25 cellular contexts compared by ENCODE assay signal in the genomic region with DNA sequence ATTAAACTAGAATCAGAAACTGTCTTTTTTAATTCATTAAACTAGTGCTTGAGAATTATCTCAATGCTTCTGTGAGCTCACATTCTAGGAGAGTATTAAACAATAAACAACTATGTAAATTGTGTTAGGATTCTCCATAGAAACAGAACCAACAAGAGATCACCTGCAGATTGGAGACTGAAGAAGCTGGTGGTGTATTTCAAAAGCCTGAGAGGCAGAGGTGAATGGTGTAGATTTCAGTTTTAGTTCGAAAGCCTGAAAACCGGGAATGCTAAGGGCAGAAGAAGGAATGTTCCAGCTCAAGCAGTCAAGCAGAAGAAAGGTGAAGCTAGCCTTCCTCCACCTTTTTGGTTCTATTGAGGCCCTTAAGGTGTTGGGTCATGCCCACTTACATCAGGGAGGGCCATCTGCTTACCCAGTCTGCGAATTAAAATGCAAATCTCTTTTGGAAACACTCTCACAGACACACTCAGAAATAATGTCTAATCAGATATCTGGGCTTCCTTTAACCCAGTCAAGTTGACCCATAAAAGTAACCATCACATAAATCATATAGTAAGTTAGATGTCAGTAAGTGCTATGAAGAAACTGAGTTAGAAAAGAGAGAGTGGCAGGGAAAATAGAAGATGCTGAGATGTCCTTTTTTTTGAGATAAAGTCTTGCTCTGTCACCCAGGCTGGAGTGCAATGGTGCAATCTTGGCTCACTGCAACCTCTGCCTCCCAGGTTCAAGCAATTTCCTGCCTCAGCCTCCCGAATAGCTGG.
"Had no signal": no experiment of that assay in that cellular context is flagged by ENCODE, and none has a peak within 500 bp of the region (broad histone marks: within the 10 kb centered on the region; RNA-seq: fewer than 3 reads in every experiment).

No MANE protein-coding gene starts in this region.

- H3K36me3 Mint-ChIP-seq: activated naive CD4-positive, alpha-beta T cell treated with anti-CD3 and anti-CD28 coated beads, Interleukin-2, amount 50 U/mL, for 72 hours; brain had no signal

- H3K4me3 Mint-ChIP-seq: activated CD8-positive, alpha-beta T cell treated with anti-CD3 and anti-CD28 coated beads, Interleukin-2, amount 10 ng/mL, durations not matched to agents 7 days and 5 days; activated naive CD8-positive, alpha-beta T cell treated with anti-CD3 and anti-CD28 coated beads, Interleukin-2, amount 50 U/mL, for 24 hours; activated T-cell treated with anti-CD3 and anti-CD28 coated beads, Interleukin-2, amount 50 U/mL, for 24 hours; brain; central memory CD8-positive, alpha-beta T cell; T-helper 1 cell treated with Interleukin-12 subunit alpha and Interleukin-12 subunit beta and Interleukin-4 antibody, amounts not matched to agents 30 μg/mL and 1 μg/mL, for 36 hours had no signal

- H3K36me3 ChIP-seq: SJSA1 had no signal

- H3K27me3 ChIP-seq: SJSA1 had no signal

- DNase-seq: activated CD4-positive, alpha-beta T cell treated with anti-CD3 and anti-CD28 coated beads for 48 hours; activated CD4-positive, alpha-beta T cell treated with anti-CD3 and anti-CD28 coated beads, Interleukin-2, amount 50 U/mL, for 4 hours; activated CD4-positive, CD25-positive, alpha-beta regulatory T cell treated with anti-CD3 and anti-CD28 coated beads, Interleukin-2, amount 50 U/mL, for 72 hours; activated CD8-positive, alpha-beta memory T cell treated with anti-CD3 and anti-CD28 coated beads, Interleukin-2, amount 50 U/mL, for 48 hours; activated CD8-positive, alpha-beta T cell treated with anti-CD3 and anti-CD28 coated beads, Interleukin-2, amount 10 ng/mL, durations not matched to agents 7 days and 5 days; activated effector memory CD4-positive, alpha-beta T cell treated with anti-CD3 and anti-CD28 coated beads, Interleukin-2, amount 50 U/mL, for 16 hours; activated naive CD4-positive, alpha-beta T cell treated with Interleukin-2 at 50 U/mL for 16 hours; activated naive CD8-positive, alpha-beta T cell treated with anti-CD3 and anti-CD28 coated beads, Interleukin-2, amount 50 U/mL, for 24 hours; activated T-cell treated with anti-CD3 and anti-CD28 coated beads, Interleukin-2, amount 50 U/mL, for 24 hours; amygdala; NCI-H1048; NCI-H146; NCI-H187 treated with DMSO at 0.1 percent for 48 hours; NCI-H2081 treated with DMSO at 0.1 percent for 48 hours; NCI-H2171 treated with DMSO at 0.1 percent for 48 hours; NCI-H345; NCI-H510A; PC-3; SHP77 had no signal

- H3K27me3 Mint-ChIP-seq: central memory CD8-positive, alpha-beta T cell had no signal

- H3K9me3 Mint-ChIP-seq: activated naive CD4-positive, alpha-beta T cell treated with anti-CD3 and anti-CD28 coated beads, Interleukin-2, amount 50 U/mL, for 72 hours; activated naive CD8-positive, alpha-beta T cell treated with anti-CD3 and anti-CD28 coated beads, Interleukin-2, amount 50 U/mL, for 24 hours; activated T-cell treated with anti-CD3 and anti-CD28 coated beads, Interleukin-2, amount 50 U/mL, for 24 hours; brain; central memory CD8-positive, alpha-beta T cell; T-helper 1 cell treated with Interleukin-12 subunit alpha and Interleukin-12 subunit beta and Interleukin-4 antibody, amounts not matched to agents 30 μg/mL and 1 μg/mL, for 36 hours had no signal

- H3K9me3 ChIP-seq: SJSA1 had no signal

- ATAC-seq: activated CD8-positive, alpha-beta T cell treated with anti-CD3 and anti-CD28 coated beads, Interleukin-2, amount 10 ng/mL, durations not matched to agents 7 days and 5 days; activated naive CD4-positive, alpha-beta T cell treated with anti-CD3 and anti-CD28 coated beads, Interleukin-2, amount 50 U/mL, for 72 hours; activated naive CD8-positive, alpha-beta T cell treated with anti-CD3 and anti-CD28 coated beads, Interleukin-2, amount 50 U/mL, for 24 hours; SK-N-SH treated with all-trans-retinoic acid at 6 μM for 48 hours had no signal

- H3K4me1 Mint-ChIP-seq: activated naive CD8-positive, alpha-beta T cell treated with anti-CD3 and anti-CD28 coated beads, Interleukin-2, amount 50 U/mL, for 24 hours; central memory CD8-positive, alpha-beta T cell had no signal

- H3K27ac ChIP-seq: SJSA1 had no signal

- H3K4me3 ChIP-seq: SJSA1 had no signal

- H3K4me1 ChIP-seq: SJSA1 had no signal
